In the genomic region with DNA sequence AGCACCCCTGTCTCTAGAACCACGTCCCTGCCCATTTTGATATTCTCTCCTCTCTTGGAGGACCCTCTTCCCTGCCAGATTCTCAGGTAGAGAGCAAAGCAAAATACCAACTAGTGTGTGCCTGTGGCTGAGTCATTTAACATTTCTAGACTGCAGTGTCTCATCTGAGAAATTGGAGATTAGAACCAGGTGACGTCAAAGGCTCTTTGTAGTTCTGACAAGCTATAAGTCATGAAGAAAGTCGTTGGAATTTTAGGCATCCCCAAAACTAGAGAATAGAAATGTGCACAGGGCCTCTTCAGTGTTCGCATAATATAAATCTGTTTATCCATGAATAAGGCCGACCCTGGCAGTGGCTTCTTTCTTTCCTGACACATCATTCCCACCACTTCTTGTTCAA, we compare ENCODE assay signal across 15 cellular contexts.
A peak's percentile ranks its signal among the peaks of the same experiment; 100 is the strongest.
DNase-seq lines count a peak whose midpoint lies in the region; FAIRE-seq and TF ChIP-seq lines count a peak whose summit lies in the region.
"Had no signal": no experiment of that assay in that cellular context is flagged by ENCODE, and none has a peak within 500 bp of the region (broad histone marks: within the 10 kb centered on the region; RNA-seq: fewer than 3 reads in every experiment).

No MANE protein-coding gene starts in this region.

- no peaks in the 10 kb centered on the region for H3K36me3 ChIP-seq in keratinocyte (ENCODE audit: control insufficient read depth in 2 of 2, extremely low read depth in 1 of 2, insufficient read depth in 2 of 2, low read length in 2 of 2)
- no peaks in the 10 kb centered on the region for H3K36me3 ChIP-seq in colonic mucosa

- H3K4me3 Mint-ChIP-seq in osteocyte (ENCODE audit: unreplicated experiment) (no peak overlapping the region), glutamatergic neuron (ENCODE audit: unreplicated experiment) (no peak overlapping the region)

- H3K9ac ChIP-seq in keratinocyte (ENCODE audit: control insufficient read depth, extremely low read depth, insufficient read depth, low read length) (peak overlapping the region; percentile 80), colonic mucosa (ENCODE audit: low read depth in 2 of 2, low read length in 2 of 2) (no peak overlapping the region)

- intact Hi-C loops in colonic mucosa (cut with DNase I), result no loop called here

- H3K9me1 ChIP-seq in keratinocyte (ENCODE audit: control insufficient read depth, extremely low read depth, insufficient read depth, low read length), result no peaks in the 10 kb centered on the region

- peak; percentile 59 for DNase-seq in AG20443 (ENCODE audit: low spot score)
- peak; percentile 46 for DNase-seq in HTR-8/SVneo (ENCODE audit: insufficient read length, low spot score)
- peak; percentile 88 for DNase-seq in astrocyte of the hippocampus (ENCODE audit: low read depth, low spot score)
- peak; percentile 73 for DNase-seq in keratinocyte (ENCODE audit: low read depth, low spot score)
- no peak for DNase-seq in colonic mucosa
- DNase-seq in osteocyte (ENCODE audit: extremely low spot score, unreplicated experiment), result no peak
- no peak for DNase-seq in cerebellar nuclear complex (lab: John Stamatoyannopoulos, UW)
- DNase-seq in glutamatergic neuron, result no peak
- DNase-seq: activated CD4-positive, alpha-beta T cell treated with anti-CD3 and anti-CD28 coated beads for 48 hours; amniotic stem cell; effector memory CD4-positive, alpha-beta T cell; head of caudate nucleus; NCI-H1417; PC-9 had no signal

- H3K27ac Mint-ChIP-seq in osteocyte (ENCODE audit: unreplicated experiment), result no peak overlapping the region
- no peak overlapping the region for H3K27ac Mint-ChIP-seq in glutamatergic neuron (ENCODE audit: unreplicated experiment)

- H3K27me3 Mint-ChIP-seq in osteocyte (ENCODE audit: unreplicated experiment), result no peaks in the 10 kb centered on the region
- peaks cover 6% of the 10 kb centered on the region for H3K27me3 Mint-ChIP-seq in glutamatergic neuron (ENCODE audit: unreplicated experiment)

- no peak for TF ChIP-seq CTCF in keratinocyte (optimal IDR thresholded peaks at IDR 0.05 in 1 of 3, IDR thresholded peaks at IDR 0.05 in 1 of 3, conservative IDR thresholded peaks at IDR 0.05 in 1 of 3; ENCODE audit: extremely low read depth in 1 of 3, insufficient read depth in 2 of 3, low read length in 3 of 3)
- TF ChIP-seq CTCF in colonic mucosa (IDR thresholded peaks at IDR 0.05), result no peak
- no peak for TF ChIP-seq CTCF in osteocyte (IDR thresholded peaks at IDR 0.05)
- no peak for TF ChIP-seq CTCF in glutamatergic neuron (IDR thresholded peaks at IDR 0.05; ENCODE audit: partially characterized antibody, unreplicated experiment)

- H3K27me3 ChIP-seq in keratinocyte (ENCODE audit: control insufficient read depth, extremely low read depth, insufficient read depth, low read length) (no peaks in the 10 kb centered on the region), colonic mucosa (no peaks in the 10 kb centered on the region)

- peaks cover 49% of the 10 kb centered on the region for H3K4me1 ChIP-seq in keratinocyte (ENCODE audit: control insufficient read depth, extremely low read depth, insufficient read depth, low read length)
- H3K4me1 ChIP-seq in colonic mucosa, result no peaks in the 10 kb centered on the region

- H3K9me3 Mint-ChIP-seq in osteocyte (ENCODE audit: unreplicated experiment) (no peaks in the 10 kb centered on the region), glutamatergic neuron (ENCODE audit: unreplicated experiment) (peaks cover 4% of the 10 kb centered on the region)

- H2AFZ ChIP-seq in keratinocyte (ENCODE audit: control insufficient read depth, low read length), result no peak overlapping the region
- H2AFZ ChIP-seq: PC-9 had no signal

- dilution Hi-C loops in keratinocyte (cut with MboI; ENCODE audit: extremely low pct_ligation_motif_present, low sequenced_read_pairs), result no loop called here

- peak overlapping the region; percentile 88 for H3K4me2 ChIP-seq in keratinocyte (ENCODE audit: control insufficient read depth, extremely low read depth, insufficient read depth, low read depth, low read length)
- H3K4me2 ChIP-seq: PC-9 had no signal

- peak overlapping the region in 1 of 3 experiments; percentile 50 for H3K4me3 ChIP-seq in keratinocyte (ENCODE audit: control insufficient read depth in 2 of 3, extremely low read depth in 1 of 3, insufficient read depth in 2 of 3, low read depth in 1 of 3, low read length in 3 of 3)
- no peak overlapping the region for H3K4me3 ChIP-seq in colonic mucosa
- H3K4me3 ChIP-seq: PC-9 had no signal

- no peaks in the 10 kb centered on the region for H3K36me3 Mint-ChIP-seq in osteocyte (ENCODE audit: unreplicated experiment)
- H3K36me3 Mint-ChIP-seq in glutamatergic neuron (ENCODE audit: unreplicated experiment), result no peaks in the 10 kb centered on the region

- H3K27ac ChIP-seq in keratinocyte (ENCODE audit: control insufficient read depth, insufficient read depth, low read length) (peak overlapping the region; percentile 99), colonic mucosa (no peak overlapping the region)
- H3K27ac ChIP-seq: C4-2B, PC-9 had no signal

- no peaks in the 10 kb centered on the region for H3K79me2 ChIP-seq in keratinocyte (ENCODE audit: control insufficient read depth, insufficient read depth, low read length)

- H3K4me1 Mint-ChIP-seq in osteocyte (ENCODE audit: unreplicated experiment) (peaks cover 12% of the 10 kb centered on the region), glutamatergic neuron (ENCODE audit: low read depth, unreplicated experiment) (peaks cover 17% of the 10 kb centered on the region)

- H4K20me1 ChIP-seq in keratinocyte (ENCODE audit: control insufficient read depth, extremely low read depth, insufficient read depth, low read length), result no peaks in the 10 kb centered on the region

- peaks cover 2% of the 10 kb centered on the region for H3K9me3 ChIP-seq in keratinocyte (ENCODE audit: control insufficient read depth, low read depth, low read length)
- H3K9me3 ChIP-seq in colonic mucosa, result no peaks in the 10 kb centered on the region

- FAIRE-seq in HTR-8/SVneo (lab: Jason Lieb, UNC) (no peak), keratinocyte (lab: Jason Lieb, UNC) (peak; percentile 98)

Comparison
In these comparisons a context has a peak if more than half of its experiments do, and no peak if none do; other contexts are left out.
1. DNase-seq: peak in AG20443 (single experiment), HTR-8/SVneo (single experiment), astrocyte of the hippocampus (single experiment) and keratinocyte (single experiment); none in colonic mucosa (single experiment), osteocyte (single experiment), cerebellar nuclear complex (0 of 2) and glutamatergic neuron (single experiment).